In genomic region chr6:45640811-45641210, GRCh38 we compare ENCODE assay signal across 1 cellular context.
TF ChIP-seq lines count a peak whose summit lies in the region.

No MANE protein-coding gene starts in this region.

TF ChIP-seq in H1, 55 proteins besides CTCF, POLR2A, EP300 and RAD21 (continued from another document):
- TF ChIP-seq ATF3 (IDR thresholded peaks at IDR 0.05; ENCODE audit: insufficient read depth, low read depth, low read length) (no peak), BRCA1 (IDR thresholded peaks at IDR 0.05; ENCODE audit: low read depth, low read length) (no peak), POU5F1 (IDR thresholded peaks at IDR 0.05; ENCODE audit: low read depth, low read length) (no peak), RXRA (IDR thresholded peaks at IDR 0.05; ENCODE audit: insufficient read depth, low read depth, low read length) (no peak), TCF12 (IDR thresholded peaks at IDR 0.05; ENCODE audit: low read depth, low read length) (no peak), RFX5 (IDR thresholded peaks at IDR 0.05; ENCODE audit: borderline replicate concordance, low read depth, low read length) (no peak)
